In genomic region chr14:71620401-71620800, GRCh38 we compare ENCODE assay signal across 13 cellular contexts.
A peak's percentile ranks its signal among the peaks of the same experiment; 100 is the strongest.
DNase-seq lines count a peak whose midpoint lies in the region; ATAC-seq and TF ChIP-seq lines count a peak whose summit lies in the region.
"Had no signal": no experiment of that assay in that cellular context is flagged by ENCODE, and none has a peak within 500 bp of the region (broad histone marks: within the 10 kb centered on the region; RNA-seq: fewer than 3 reads in every experiment).

No MANE protein-coding gene starts in this region.

- no peak for TF ChIP-seq CTCF in AG10803 (conservative IDR thresholded peaks at IDR 0.05; ENCODE audit: low read length)
- TF ChIP-seq CTCF in choroid plexus epithelial cell (conservative IDR thresholded peaks at IDR 0.05; ENCODE audit: low read depth, low read length): no peak
- TF ChIP-seq CTCF in thyroid gland (IDR thresholded peaks at IDR 0.05): no peak
- no peak for TF ChIP-seq CTCF in natural killer cell (IDR thresholded peaks at IDR 0.05)
- no peak for TF ChIP-seq CTCF in stomach (IDR thresholded peaks at IDR 0.05)

- H3K4me3 ChIP-seq in AG10803 (ENCODE audit: low read length) (no peak overlapping the region), choroid plexus epithelial cell (ENCODE audit: low read depth, low read length) (no peak overlapping the region), thyroid gland (replicated peaks in 1 of 3) (no peak overlapping the region), stomach (no peak overlapping the region)
- H3K4me3 ChIP-seq: ovary had no signal

- no peaks in the 10 kb centered on the region for H3K9me3 ChIP-seq in thyroid gland
- H3K9me3 ChIP-seq in stomach: no peaks in the 10 kb centered on the region
- H3K9me3 ChIP-seq: ovary had no signal

- no peaks in the 10 kb centered on the region for H3K4me1 ChIP-seq in thyroid gland
- no peaks in the 10 kb centered on the region for H3K4me1 ChIP-seq in stomach

- H3K27ac Mint-ChIP-seq in natural killer cell: no peak overlapping the region
- H3K27ac Mint-ChIP-seq: activated CD8-positive, alpha-beta T cell treated with anti-CD3 and anti-CD28 coated beads for 36 hours had no signal

- H3K4me1 Mint-ChIP-seq in natural killer cell: peaks cover 0 to 14% of the 10 kb centered on the region in 2 donors

- no peak for ATAC-seq in natural killer cell
- ATAC-seq: activated CD8-positive, alpha-beta T cell treated with anti-CD3 and anti-CD28 coated beads for 36 hours had no signal

- H3K36me3 Mint-ChIP-seq in natural killer cell: peaks cover 19% of the 10 kb centered on the region

- H3K27me3 Mint-ChIP-seq in natural killer cell (ENCODE audit: low read depth in 2 of 2): no peaks in the 10 kb centered on the region
- H3K27me3 Mint-ChIP-seq: activated CD8-positive, alpha-beta T cell treated with anti-CD3 and anti-CD28 coated beads for 36 hours had no signal

- 91% methylated on average over 2 of the region's 2 CpGs for WGBS in thyroid gland, 2 donors
- WGBS in stomach, 5 donors: 88 to 98% (median 90%) methylated on average over 2 of the region's 2 CpGs

- H3K4me3 Mint-ChIP-seq in natural killer cell: no peak overlapping the region
- H3K4me3 Mint-ChIP-seq: activated CD8-positive, alpha-beta T cell treated with anti-CD3 and anti-CD28 coated beads for 36 hours had no signal

- no peak overlapping the region for H3K27ac ChIP-seq in thyroid gland
- no peak overlapping the region for H3K27ac ChIP-seq in stomach
- H3K27ac ChIP-seq: HL-60, ovary had no signal

- H3K27me3 ChIP-seq in thyroid gland: no peaks in the 10 kb centered on the region
- H3K27me3 ChIP-seq in stomach: no peaks in the 10 kb centered on the region
- H3K27me3 ChIP-seq: ovary had no signal

- H3K9me3 Mint-ChIP-seq in natural killer cell: no peaks in the 10 kb centered on the region
- H3K9me3 Mint-ChIP-seq: activated CD8-positive, alpha-beta T cell treated with anti-CD3 and anti-CD28 coated beads for 36 hours had no signal

- TF ChIP-seq POLR2A in thyroid gland (IDR thresholded peaks at IDR 0.05) (no peak), stomach (IDR thresholded peaks at IDR 0.05) (no peak)

- intact Hi-C loops in thyroid gland (cut with DNase I): no loop called here
- intact Hi-C loops in natural killer cell (cut with micrococcal nuclease): no loop called here
- intact Hi-C loops in stomach (cut with DNase I; ENCODE audit: low total_unique reads): no loop called here

- DNase-seq in AG10803 (ENCODE audit: low read depth): peak; percentile 14
- DNase-seq in NCI-H226: peak; percentile 74
- DNase-seq in choroid plexus epithelial cell (ENCODE audit: low read depth): peak; percentile 78
- DNase-seq in lung microvascular endothelial cell (ENCODE audit: low read depth in 2 of 2): peak; percentile 68 to 79
- DNase-seq in NCI-H345 (lab: John Stamatoyannopoulos, UW): no peak
- DNase-seq in thyroid gland: no peak
- no peak for DNase-seq in natural killer cell
- no peak for DNase-seq in stomach
- DNase-seq: activated CD8-positive, alpha-beta T cell treated with anti-CD3 and anti-CD28 coated beads for 36 hours; NCI-H1694 treated with DMSO at 0.1 percent for 48 hours; ovary; SHP77 had no signal

- H3K36me3 ChIP-seq in thyroid gland (no peaks in the 10 kb centered on the region), stomach (peaks cover 0 to 42% (median 34%) of the 10 kb centered on the region in 4 donors)
- H3K36me3 ChIP-seq: ovary had no signal

- no peak for TF ChIP-seq EP300 in stomach (IDR thresholded peaks at IDR 0.05)

Comparison
In these comparisons a context has a peak if more than half of its experiments do, and no peak if none do; other contexts are left out.
1. DNase-seq: peak in AG10803 (single experiment), NCI-H226 (single experiment), choroid plexus epithelial cell (single experiment) and lung microvascular endothelial cell (2 of 2); none in NCI-H345 (single experiment), thyroid gland (0 of 2), natural killer cell (single experiment) and stomach (single experiment).